In the genomic region with DNA sequence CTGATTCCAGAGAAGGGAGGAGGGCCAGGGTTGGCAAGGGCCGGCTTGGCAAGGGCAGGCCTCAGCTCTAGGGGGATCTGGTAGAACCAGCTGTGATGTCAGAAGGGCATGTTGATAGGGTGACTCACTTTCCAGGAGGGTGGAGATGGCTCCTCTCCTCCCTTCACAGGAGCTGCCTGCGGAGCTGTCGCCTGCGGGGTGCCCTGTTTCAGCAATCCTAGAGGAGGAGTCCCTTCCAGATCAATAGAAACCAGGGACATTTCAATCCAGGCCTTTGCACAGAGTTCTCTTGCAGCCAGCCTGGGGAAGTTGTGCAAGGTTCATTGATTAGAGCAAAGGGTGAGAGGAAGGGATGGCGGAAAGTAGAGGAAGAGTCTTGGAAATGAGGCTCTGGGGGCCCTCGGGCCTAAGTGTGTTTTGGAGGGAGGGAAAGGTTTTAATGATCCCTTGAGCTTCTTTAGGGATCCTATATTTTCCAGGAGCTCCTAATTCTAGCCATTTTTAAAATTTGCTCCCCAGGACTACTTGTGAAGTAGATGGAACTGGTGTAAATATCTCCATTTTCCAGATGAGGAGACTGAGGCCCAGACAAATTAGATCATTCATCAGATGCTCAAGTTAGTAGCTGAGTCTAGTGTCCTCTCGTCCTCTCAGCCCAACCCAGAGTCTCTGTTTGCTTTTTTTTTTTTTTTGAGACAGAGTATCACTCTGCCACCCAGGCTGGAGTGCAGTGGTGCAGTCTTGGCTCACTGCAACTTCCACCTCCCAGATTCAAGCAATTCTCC, we compare ENCODE assay signal across 1 cellular context.
TF ChIP-seq lines count a peak whose summit lies in the region.

No MANE protein-coding gene starts in this region.

TF ChIP-seq in HepG2, 621 proteins besides CTCF, POLR2A, EP300 and RAD21 (continued from another document and continues in another):
- TF ChIP-seq, protein P1, sequence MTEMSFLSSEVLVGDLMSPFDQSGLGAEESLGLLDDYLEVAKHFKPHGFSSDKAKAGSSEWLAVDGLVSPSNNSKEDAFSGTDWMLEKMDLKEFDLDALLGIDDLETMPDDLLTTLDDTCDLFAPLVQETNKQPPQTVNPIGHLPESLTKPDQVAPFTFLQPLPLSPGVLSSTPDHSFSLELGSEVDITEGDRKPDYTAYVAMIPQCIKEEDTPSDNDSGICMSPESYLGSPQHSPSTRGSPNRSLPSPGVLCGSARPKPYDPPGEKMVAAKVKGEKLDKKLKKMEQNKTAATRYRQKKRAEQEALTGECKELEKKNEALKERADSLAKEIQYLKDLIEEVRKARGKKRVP (CRISPR knock-in tag; IDR thresholded peaks at IDR 0.05) = no peak
- peak; percentile 68; the same call in 1 of the 2 replicates for TF ChIP-seq TOPORS (CRISPR knock-in tag; IDR thresholded peaks at IDR 0.05)
- TF ChIP-seq MIXL1 (CRISPR knock-in tag; IDR thresholded peaks at IDR 0.05) = peak; percentile 40; the same call in 1 of the 2 replicates
- TF ChIP-seq ZNF350 (CRISPR knock-in tag; IDR thresholded peaks at IDR 0.05; ENCODE audit: borderline replicate concordance, low read depth) = 0 out of 2 replicates have a peak, but pooled peaks have one; percentile 23
- peak; percentile 66; the same call in 1 of the 2 replicates for TF ChIP-seq HOXA3 (CRISPR knock-in tag; IDR thresholded peaks at IDR 0.05)
- TF ChIP-seq ZNF572 (CRISPR knock-in tag; IDR thresholded peaks at IDR 0.05) = peak; percentile 71; the same call in 1 of the 2 replicates
- TF ChIP-seq, protein P2, sequence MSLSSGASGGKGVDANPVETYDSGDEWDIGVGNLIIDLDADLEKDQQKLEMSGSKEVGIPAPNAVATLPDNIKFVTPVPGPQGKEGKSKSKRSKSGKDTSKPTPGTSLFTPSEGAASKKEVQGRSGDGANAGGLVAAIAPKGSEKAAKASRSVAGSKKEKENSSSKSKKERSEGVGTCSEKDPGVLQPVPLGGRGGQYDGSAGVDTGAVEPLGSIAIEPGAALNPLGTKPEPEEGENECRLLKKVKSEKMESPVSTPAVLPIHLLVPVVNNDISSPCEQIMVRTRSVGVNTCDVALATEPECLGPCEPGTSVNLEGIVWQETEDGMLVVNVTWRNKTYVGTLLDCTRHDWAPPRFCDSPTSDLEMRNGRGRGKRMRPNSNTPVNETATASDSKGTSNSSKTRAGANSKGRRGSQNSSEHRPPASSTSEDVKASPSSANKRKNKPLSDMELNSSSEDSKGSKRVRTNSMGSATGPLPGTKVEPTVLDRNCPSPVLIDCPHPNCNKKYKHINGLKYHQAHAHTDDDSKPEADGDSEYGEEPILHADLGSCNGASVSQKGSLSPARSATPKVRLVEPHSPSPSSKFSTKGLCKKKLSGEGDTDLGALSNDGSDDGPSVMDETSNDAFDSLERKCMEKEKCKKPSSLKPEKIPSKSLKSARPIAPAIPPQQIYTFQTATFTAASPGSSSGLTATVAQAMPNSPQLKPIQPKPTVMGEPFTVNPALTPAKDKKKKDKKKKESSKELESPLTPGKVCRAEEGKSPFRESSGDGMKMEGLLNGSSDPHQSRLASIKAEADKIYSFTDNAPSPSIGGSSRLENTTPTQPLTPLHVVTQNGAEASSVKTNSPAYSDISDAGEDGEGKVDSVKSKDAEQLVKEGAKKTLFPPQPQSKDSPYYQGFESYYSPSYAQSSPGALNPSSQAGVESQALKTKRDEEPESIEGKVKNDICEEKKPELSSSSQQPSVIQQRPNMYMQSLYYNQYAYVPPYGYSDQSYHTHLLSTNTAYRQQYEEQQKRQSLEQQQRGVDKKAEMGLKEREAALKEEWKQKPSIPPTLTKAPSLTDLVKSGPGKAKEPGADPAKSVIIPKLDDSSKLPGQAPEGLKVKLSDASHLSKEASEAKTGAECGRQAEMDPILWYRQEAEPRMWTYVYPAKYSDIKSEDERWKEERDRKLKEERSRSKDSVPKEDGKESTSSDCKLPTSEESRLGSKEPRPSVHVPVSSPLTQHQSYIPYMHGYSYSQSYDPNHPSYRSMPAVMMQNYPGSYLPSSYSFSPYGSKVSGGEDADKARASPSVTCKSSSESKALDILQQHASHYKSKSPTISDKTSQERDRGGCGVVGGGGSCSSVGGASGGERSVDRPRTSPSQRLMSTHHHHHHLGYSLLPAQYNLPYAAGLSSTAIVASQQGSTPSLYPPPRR (CRISPR knock-in tag; IDR thresholded peaks at IDR 0.05; ENCODE audit: borderline replicate concordance) = no peak
- TF ChIP-seq, protein P3, sequence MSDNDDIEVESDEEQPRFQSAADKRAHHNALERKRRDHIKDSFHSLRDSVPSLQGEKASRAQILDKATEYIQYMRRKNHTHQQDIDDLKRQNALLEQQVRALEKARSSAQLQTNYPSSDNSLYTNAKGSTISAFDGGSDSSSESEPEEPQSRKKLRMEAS (IDR thresholded peaks at IDR 0.05) = 0 out of 2 replicates have a peak, but pooled peaks have one; percentile 26
- TF ChIP-seq, protein P4, sequence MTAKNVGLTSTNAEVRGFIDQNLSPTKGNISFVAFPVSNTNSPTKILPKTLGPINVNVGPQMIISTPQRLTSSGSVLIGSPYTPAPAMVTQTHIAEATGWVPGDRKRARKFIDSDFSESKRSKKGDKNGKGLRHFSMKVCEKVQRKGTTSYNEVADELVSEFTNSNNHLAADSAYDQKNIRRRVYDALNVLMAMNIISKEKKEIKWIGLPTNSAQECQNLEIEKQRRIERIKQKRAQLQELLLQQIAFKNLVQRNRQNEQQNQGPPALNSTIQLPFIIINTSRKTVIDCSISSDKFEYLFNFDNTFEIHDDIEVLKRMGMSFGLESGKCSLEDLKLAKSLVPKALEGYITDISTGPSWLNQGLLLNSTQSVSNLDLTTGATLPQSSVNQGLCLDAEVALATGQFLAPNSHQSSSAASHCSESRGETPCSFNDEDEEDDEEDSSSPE (CRISPR knock-in tag; IDR thresholded peaks at IDR 0.05) = peak; percentile 23; the same call in 1 of the 2 replicates
- TF ChIP-seq, protein P5, sequence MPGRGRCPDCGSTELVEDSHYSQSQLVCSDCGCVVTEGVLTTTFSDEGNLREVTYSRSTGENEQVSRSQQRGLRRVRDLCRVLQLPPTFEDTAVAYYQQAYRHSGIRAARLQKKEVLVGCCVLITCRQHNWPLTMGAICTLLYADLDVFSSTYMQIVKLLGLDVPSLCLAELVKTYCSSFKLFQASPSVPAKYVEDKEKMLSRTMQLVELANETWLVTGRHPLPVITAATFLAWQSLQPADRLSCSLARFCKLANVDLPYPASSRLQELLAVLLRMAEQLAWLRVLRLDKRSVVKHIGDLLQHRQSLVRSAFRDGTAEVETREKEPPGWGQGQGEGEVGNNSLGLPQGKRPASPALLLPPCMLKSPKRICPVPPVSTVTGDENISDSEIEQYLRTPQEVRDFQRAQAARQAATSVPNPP (CRISPR knock-in tag; IDR thresholded peaks at IDR 0.05) = 0 out of 2 replicates have a peak, but pooled peaks have one; percentile 45
- TF ChIP-seq PITX1 (CRISPR knock-in tag; IDR thresholded peaks at IDR 0.05) = peak; percentile 74
- TF ChIP-seq ZNF3 (CRISPR knock-in tag; IDR thresholded peaks at IDR 0.05) = no peak
- TF ChIP-seq ZNF234 (CRISPR knock-in tag; conservative IDR thresholded peaks at IDR 0.05) = no peak
- TF ChIP-seq, protein P6, sequence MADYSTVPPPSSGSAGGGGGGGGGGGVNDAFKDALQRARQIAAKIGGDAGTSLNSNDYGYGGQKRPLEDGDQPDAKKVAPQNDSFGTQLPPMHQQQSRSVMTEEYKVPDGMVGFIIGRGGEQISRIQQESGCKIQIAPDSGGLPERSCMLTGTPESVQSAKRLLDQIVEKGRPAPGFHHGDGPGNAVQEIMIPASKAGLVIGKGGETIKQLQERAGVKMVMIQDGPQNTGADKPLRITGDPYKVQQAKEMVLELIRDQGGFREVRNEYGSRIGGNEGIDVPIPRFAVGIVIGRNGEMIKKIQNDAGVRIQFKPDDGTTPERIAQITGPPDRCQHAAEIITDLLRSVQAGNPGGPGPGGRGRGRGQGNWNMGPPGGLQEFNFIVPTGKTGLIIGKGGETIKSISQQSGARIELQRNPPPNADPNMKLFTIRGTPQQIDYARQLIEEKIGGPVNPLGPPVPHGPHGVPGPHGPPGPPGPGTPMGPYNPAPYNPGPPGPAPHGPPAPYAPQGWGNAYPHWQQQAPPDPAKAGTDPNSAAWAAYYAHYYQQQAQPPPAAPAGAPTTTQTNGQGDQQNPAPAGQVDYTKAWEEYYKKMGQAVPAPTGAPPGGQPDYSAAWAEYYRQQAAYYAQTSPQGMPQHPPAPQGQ (CRISPR knock-in tag; IDR thresholded peaks at IDR 0.05; ENCODE audit: borderline replicate concordance) = no peak
- TF ChIP-seq RBM22 (optimal IDR thresholded peaks at IDR 0.05; ENCODE audit: low read length) = no peak
- no peak for TF ChIP-seq MLLT10 (CRISPR knock-in tag; IDR thresholded peaks at IDR 0.05)
- TF ChIP-seq SIN3A (IDR thresholded peaks at IDR 0.05; ENCODE audit: borderline replicate concordance, low read depth, low read length) = no peak
- TF ChIP-seq KLF9 (CRISPR knock-in tag; IDR thresholded peaks at IDR 0.05; ENCODE audit: low read depth) = no peak
- TF ChIP-seq, protein P7, sequence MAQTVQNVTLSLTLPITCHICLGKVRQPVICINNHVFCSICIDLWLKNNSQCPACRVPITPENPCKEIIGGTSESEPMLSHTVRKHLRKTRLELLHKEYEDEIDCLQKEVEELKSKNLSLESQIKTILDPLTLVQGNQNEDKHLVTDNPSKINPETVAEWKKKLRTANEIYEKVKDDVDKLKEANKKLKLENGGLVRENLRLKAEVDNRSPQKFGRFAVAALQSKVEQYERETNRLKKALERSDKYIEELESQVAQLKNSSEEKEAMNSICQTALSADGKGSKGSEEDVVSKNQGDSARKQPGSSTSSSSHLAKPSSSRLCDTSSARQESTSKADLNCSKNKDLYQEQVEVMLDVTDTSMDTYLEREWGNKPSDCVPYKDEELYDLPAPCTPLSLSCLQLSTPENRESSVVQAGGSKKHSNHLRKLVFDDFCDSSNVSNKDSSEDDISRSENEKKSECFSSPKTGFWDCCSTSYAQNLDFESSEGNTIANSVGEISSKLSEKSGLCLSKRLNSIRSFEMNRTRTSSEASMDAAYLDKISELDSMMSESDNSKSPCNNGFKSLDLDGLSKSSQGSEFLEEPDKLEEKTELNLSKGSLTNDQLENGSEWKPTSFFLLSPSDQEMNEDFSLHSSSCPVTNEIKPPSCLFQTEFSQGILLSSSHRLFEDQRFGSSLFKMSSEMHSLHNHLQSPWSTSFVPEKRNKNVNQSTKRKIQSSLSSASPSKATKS (CRISPR knock-in tag; IDR thresholded peaks at IDR 0.05) = no peak
- TF ChIP-seq ZNF557 (CRISPR knock-in tag; IDR thresholded peaks at IDR 0.05) = no peak
- TF ChIP-seq, protein P8, sequence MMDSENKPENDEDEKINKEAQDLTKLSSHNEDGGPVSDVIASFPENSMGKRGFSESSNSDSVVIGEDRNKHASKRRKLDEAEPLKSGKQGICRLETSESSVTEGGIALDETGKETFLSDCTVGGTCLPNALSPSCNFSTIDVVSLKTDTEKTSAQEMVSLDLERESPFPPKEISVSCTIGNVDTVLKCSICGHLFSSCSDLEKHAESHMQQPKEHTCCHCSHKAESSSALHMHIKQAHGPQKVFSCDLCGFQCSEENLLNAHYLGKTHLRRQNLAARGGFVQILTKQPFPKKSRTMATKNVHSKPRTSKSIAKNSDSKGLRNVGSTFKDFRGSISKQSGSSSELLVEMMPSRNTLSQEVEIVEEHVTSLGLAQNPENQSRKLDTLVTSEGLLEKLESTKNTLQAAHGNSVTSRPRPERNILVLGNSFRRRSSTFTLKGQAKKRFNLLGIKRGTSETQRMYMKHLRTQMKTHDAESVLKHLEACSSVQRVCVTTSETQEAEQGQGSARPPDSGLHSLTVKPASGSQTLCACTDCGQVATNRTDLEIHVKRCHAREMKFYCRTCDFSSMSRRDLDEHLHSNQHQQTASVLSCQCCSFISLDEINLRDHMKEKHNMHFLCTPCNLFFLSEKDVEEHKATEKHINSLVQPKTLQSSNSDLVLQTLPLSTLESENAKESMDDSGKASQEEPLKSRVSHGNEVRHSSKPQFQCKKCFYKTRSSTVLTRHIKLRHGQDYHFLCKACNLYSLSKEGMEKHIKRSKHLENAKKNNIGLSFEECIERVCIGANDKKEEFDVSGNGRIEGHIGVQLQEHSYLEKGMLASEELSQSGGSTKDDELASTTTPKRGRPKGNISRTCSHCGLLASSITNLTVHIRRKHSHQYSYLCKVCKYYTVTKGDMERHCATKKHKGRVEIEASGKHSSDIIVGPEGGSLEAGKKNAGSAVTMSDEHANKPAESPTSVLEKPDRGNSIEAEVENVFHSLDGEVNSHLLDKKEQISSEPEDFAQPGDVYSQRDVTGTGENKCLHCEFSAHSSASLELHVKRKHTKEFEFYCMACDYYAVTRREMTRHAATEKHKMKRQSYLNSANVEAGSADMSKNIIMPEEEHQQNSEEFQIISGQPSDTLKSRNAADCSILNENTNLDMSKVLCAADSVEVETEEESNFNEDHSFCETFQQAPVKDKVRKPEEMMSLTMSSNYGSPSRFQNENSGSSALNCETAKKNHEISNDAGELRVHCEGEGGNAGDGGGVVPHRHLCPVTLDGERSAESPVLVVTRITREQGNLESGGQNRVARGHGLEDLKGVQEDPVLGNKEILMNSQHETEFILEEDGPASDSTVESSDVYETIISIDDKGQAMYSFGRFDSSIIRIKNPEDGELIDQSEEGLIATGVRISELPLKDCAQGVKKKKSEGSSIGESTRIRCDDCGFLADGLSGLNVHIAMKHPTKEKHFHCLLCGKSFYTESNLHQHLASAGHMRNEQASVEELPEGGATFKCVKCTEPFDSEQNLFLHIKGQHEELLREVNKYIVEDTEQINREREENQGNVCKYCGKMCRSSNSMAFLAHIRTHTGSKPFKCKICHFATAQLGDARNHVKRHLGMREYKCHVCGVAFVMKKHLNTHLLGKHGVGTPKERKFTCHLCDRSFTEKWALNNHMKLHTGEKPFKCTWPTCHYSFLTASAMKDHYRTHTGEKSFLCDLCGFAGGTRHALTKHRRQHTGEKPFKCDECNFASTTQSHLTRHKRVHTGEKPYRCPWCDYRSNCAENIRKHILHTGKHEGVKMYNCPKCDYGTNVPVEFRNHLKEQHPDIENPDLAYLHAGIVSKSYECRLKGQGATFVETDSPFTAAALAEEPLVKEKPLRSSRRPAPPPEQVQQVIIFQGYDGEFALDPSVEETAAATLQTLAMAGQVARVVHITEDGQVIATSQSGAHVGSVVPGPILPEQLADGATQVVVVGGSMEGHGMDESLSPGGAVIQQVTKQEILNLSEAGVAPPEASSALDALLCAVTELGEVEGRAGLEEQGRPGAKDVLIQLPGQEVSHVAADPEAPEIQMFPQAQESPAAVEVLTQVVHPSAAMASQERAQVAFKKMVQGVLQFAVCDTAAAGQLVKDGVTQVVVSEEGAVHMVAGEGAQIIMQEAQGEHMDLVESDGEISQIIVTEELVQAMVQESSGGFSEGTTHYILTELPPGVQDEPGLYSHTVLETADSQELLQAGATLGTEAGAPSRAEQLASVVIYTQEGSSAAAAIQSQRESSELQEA (CRISPR knock-in tag; IDR thresholded peaks at IDR 0.05; ENCODE audit: not compliant biosample characterization) = no peak
- no peak for TF ChIP-seq MTA3 (CRISPR knock-in tag; IDR thresholded peaks at IDR 0.05)
- TF ChIP-seq ZNF749 (CRISPR knock-in tag; IDR thresholded peaks at IDR 0.05; ENCODE audit: borderline replicate concordance) = no peak
- TF ChIP-seq NONO (IDR thresholded peaks at IDR 0.05) = no peak
- peak; percentile 70 for TF ChIP-seq NONO (CRISPR knock-in tag; conservative IDR thresholded peaks at IDR 0.05)
- peak; percentile 26 for TF ChIP-seq SMC3 (IDR thresholded peaks at IDR 0.05; ENCODE audit: low read length)
- no peak; the same call in 1 of the 2 replicates for TF ChIP-seq NR2F6 (IDR thresholded peaks at IDR 0.05)
- TF ChIP-seq NR2F6 (CRISPR knock-in tag; IDR thresholded peaks at IDR 0.05) = no peak
- peak; percentile 76 for TF ChIP-seq PPARG (CRISPR knock-in tag; conservative IDR thresholded peaks at IDR 0.05)
- TF ChIP-seq, protein P9, sequence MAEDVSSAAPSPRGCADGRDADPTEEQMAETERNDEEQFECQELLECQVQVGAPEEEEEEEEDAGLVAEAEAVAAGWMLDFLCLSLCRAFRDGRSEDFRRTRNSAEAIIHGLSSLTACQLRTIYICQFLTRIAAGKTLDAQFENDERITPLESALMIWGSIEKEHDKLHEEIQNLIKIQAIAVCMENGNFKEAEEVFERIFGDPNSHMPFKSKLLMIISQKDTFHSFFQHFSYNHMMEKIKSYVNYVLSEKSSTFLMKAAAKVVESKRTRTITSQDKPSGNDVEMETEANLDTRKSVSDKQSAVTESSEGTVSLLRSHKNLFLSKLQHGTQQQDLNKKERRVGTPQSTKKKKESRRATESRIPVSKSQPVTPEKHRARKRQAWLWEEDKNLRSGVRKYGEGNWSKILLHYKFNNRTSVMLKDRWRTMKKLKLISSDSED (CRISPR knock-in tag; IDR thresholded peaks at IDR 0.05) = no peak
